In the genomic region with DNA sequence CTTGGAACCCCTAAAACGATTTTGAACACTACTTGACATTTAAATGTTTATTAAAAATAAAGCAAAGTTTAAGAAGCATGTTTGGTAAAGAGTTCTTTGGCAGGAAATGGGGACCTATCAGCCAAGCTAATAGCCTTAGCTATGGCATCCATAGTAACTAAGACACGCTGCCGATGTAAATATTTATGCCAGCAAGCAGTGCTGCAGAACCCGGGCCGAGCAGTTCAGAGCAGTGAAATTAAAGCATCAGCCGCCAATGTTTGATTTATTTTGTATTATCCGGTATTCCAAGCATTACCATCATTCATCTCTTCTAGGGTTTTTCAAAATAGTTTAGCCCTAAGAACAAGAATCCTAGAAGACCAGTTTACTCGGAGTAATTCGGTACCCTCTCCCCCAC, we compare ENCODE assay signal across 9 cellular contexts.
DNase-seq lines count a peak whose midpoint lies in the region; ATAC-seq and TF ChIP-seq lines count a peak whose summit lies in the region.
"Had no signal": no experiment of that assay in that cellular context is flagged by ENCODE, and none has a peak within 500 bp of the region (broad histone marks: within the 10 kb centered on the region; RNA-seq: fewer than 3 reads in every experiment).

No MANE protein-coding gene starts in this region.

- peaks cover 55% of the 10 kb centered on the region for H3K36me3 Mint-ChIP-seq in activated CD4-positive, alpha-beta T cell treated with anti-CD3 and anti-CD28 coated beads for 36 hours (ENCODE audit: low read depth)

- no peaks in the 10 kb centered on the region for H3K9me3 Mint-ChIP-seq in activated CD4-positive, alpha-beta T cell treated with anti-CD3 and anti-CD28 coated beads for 36 hours (ENCODE audit: low read depth)

- POLR2A ChIA-PET in activated CD4-positive, alpha-beta T cell treated with anti-CD3 and anti-CD28 coated beads for 36 hours (lab: Charles Lee), result interaction anchor here (0.7 to 4.3 kb wide), 14 partner anchors 10 to 1758 kb away, joined by 3 to 182 read pairs (median 6); partner anchors contain the start of gene EVL

- H3K4me3 Mint-ChIP-seq in activated CD4-positive, alpha-beta T cell treated with anti-CD3 and anti-CD28 coated beads for 36 hours, result peak overlapping the region; percentile 68

- H3K27ac ChIP-seq in stomach, result peak overlapping the region; percentile 47 to 90 (median 87)
- peak overlapping the region in 1 of 2 donors; percentile 17 for H3K27ac ChIP-seq in aorta (ENCODE audit: low read depth in 1 of 2, low read length in 2 of 2)
- peak overlapping the region in 1 of 2 donors; percentile 56 for H3K27ac ChIP-seq in ascending aorta
- H3K27ac ChIP-seq: epithelial cell of prostate had no signal

- H3K36me3 ChIP-seq in stomach (peaks cover 0 to 16% (median 9%) of the 10 kb centered on the region in 4 donors), aorta (ENCODE audit: control insufficient read depth in 1 of 2, insufficient read depth in 2 of 2, low read length in 1 of 2) (no peaks in the 10 kb centered on the region), ascending aorta (peaks cover 0 to 6% of the 10 kb centered on the region in 2 donors)

- no peak for TF ChIP-seq EP300 in stomach (IDR thresholded peaks at IDR 0.05)

- H3K27ac Mint-ChIP-seq in activated CD4-positive, alpha-beta T cell treated with anti-CD3 and anti-CD28 coated beads for 36 hours, result peak overlapping the region; percentile 97

- intact Hi-C loops in activated CD4-positive, alpha-beta T cell treated with anti-CD3 and anti-CD28 coated beads for 36 hours (cut with DNase I, micrococcal nuclease), result loop anchor here (1.0 to 5.0 kb wide), 14 partner anchors 8 to 1756 kb away; partner anchors contain the start of genes CINP (in 1 of the 2), EVL (in 1 of the 2), HSP90AA1 (in 1 of the 2) and TECPR2 (in 1 of the 2)
- intact Hi-C loops in stomach (cut with DNase I; ENCODE audit: low total_unique reads) (no loop called here), aorta (cut with DNase I) (no loop called here), ascending aorta (cut with DNase I) (no loop called here)

- no peaks in the 10 kb centered on the region for H3K27me3 Mint-ChIP-seq in activated CD4-positive, alpha-beta T cell treated with anti-CD3 and anti-CD28 coated beads for 36 hours

- DNase-seq in activated CD4-positive, alpha-beta T cell treated with anti-CD3 and anti-CD28 coated beads for 36 hours, result no peak
- DNase-seq in activated CD4-positive, alpha-beta T cell treated with anti-CD3 and anti-CD28 coated beads for 1 hour, result no peak
- DNase-seq in fibroblast of villous mesenchyme (ENCODE audit: low read depth), result peak; percentile 19
- no peak for DNase-seq in stomach
- DNase-seq in aorta, result no peak
- DNase-seq in ascending aorta (ENCODE audit: low spot score in 2 of 2), result no peak

- no peaks in the 10 kb centered on the region for H3K27me3 ChIP-seq in stomach
- H3K27me3 ChIP-seq in aorta (ENCODE audit: control insufficient read depth in 1 of 2, insufficient read depth in 2 of 2, low read length in 1 of 2), result no peaks in the 10 kb centered on the region
- H3K27me3 ChIP-seq in ascending aorta, result no peaks in the 10 kb centered on the region

- 17 to 44% (median 28%) methylated on average over 9 of the region's 9 CpGs for WGBS in stomach, 5 donors
- WGBS in aorta, 2 donors, result 27 to 29% methylated on average over 9 of the region's 9 CpGs

- ATAC-seq in activated CD4-positive, alpha-beta T cell treated with anti-CD3 and anti-CD28 coated beads for 36 hours, result no peak
- ATAC-seq in GM21529 (IDR thresholded peaks at IDR 0.05; ENCODE audit: unreplicated experiment) (no peak), aorta (ENCODE audit: low FRiP score) (no peak)

- CTCF ChIA-PET in activated CD4-positive, alpha-beta T cell treated with anti-CD3 and anti-CD28 coated beads for 36 hours (lab: Charles Lee), result interaction anchor here (0.6 to 5.6 kb wide), 11 partner anchors 11 to 264 kb away, joined by 3 to 64 read pairs (median 5); no protein-coding TSS in a partner anchor

- H3K4me1 ChIP-seq in stomach (peaks cover 34 to 73% (median 56%) of the 10 kb centered on the region in 4 donors), aorta (ENCODE audit: control insufficient read depth in 1 of 2, insufficient read depth in 2 of 2, low read length in 2 of 2) (no peaks in the 10 kb centered on the region), ascending aorta (peaks cover 4 to 21% of the 10 kb centered on the region in 2 donors)

- peaks cover 88% of the 10 kb centered on the region for H3K4me1 Mint-ChIP-seq in activated CD4-positive, alpha-beta T cell treated with anti-CD3 and anti-CD28 coated beads for 36 hours

- no peak for TF ChIP-seq POLR2A in stomach (IDR thresholded peaks at IDR 0.05)

- H3K9me3 ChIP-seq in stomach (no peaks in the 10 kb centered on the region), aorta (ENCODE audit: control insufficient read depth, low read length) (no peaks in the 10 kb centered on the region), ascending aorta (no peaks in the 10 kb centered on the region)

- H3K4me3 ChIP-seq in WI38 (ENCODE audit: low read depth, low read length), result peak overlapping the region; percentile 16; the same call in 1 of the 2 replicates
- peak overlapping the region; percentile 13 for H3K4me3 ChIP-seq in fibroblast of villous mesenchyme (ENCODE audit: low read depth, low read length)
- peak overlapping the region; percentile 15 to 33 (median 21) for H3K4me3 ChIP-seq in stomach
- no peak overlapping the region for H3K4me3 ChIP-seq in aorta (ENCODE audit: low read length in 2 of 2)
- H3K4me3 ChIP-seq in ascending aorta, result peak overlapping the region in 1 of 2 donors; percentile 53

- no peak for TF ChIP-seq CTCF in WI38 (IDR thresholded peaks at IDR 0.05; ENCODE audit: low read depth, low read length)
- no peak for TF ChIP-seq CTCF in fibroblast of villous mesenchyme (IDR thresholded peaks at IDR 0.05; ENCODE audit: insufficient read depth, low read depth, low read length)
- no peak for TF ChIP-seq CTCF in stomach (IDR thresholded peaks at IDR 0.05)
- TF ChIP-seq CTCF in ascending aorta (IDR thresholded peaks at IDR 0.05), result no peak

Comparison
In these comparisons a context has a peak if more than half of its experiments do, and no peak if none do; other contexts are left out.
1. H3K4me3 ChIP-seq: peak in WI38 (single experiment), fibroblast of villous mesenchyme (single experiment) and stomach (4 of 4); none in aorta (0 of 2).
2. intact Hi-C loops: an anchor here in activated CD4-positive, alpha-beta T cell treated with anti-CD3 and anti-CD28 coated beads for 36 hours (1.0 to 5.0 kb wide); none called in stomach, aorta and ascending aorta.